17 cellular contexts compared by ENCODE assay signal in the genomic region with DNA sequence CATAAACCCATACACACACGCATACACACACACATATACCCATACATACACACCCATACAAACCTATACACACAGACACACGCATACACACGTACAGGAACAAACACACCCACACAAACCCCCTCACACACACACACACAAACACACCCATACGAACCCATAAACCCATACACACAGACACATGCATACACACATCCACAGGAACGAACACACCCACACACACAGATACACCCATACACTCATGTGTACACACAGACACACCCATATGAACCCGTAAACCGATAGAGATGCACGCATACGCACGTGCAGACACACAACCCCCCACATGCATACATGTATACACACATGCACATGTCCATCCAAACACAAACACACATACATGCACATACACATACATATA. TPM values are rescaled to one million over a fixed set of nuclear protein-coding genes. Genes with fewer than 3 reads are reported as not detected.
DNase-seq lines count a peak whose midpoint lies in the region; ATAC-seq and TF ChIP-seq lines count a peak whose summit lies in the region.
"Had no signal": no experiment of that assay in that cellular context is flagged by ENCODE, and none has a peak within 500 bp of the region (broad histone marks: within the 10 kb centered on the region; RNA-seq: fewer than 3 reads in every experiment).

No MANE protein-coding gene starts in this region.

- intact Hi-C loops in sciatic nerve (cut with DNase I), result no loop called here
- intact Hi-C loops in PC-3 (cut with micrococcal nuclease), result no loop called here

- POLR2A ChIA-PET in PC-3 (lab: Charles Lee; ENCODE audit: unreplicated experiment), result no interaction called here

- peaks cover 19% of the 10 kb centered on the region for H3K36me3 Mint-ChIP-seq in glutamatergic neuron (ENCODE audit: unreplicated experiment)
- H3K36me3 Mint-ChIP-seq: CD8-positive, alpha-beta T cell had no signal

- H3K27ac ChIP-seq in RWPE2 (ENCODE audit: poor library complexity, severe bottlenecking) (no peak overlapping the region), PC-3 (ENCODE audit: low read length) (no peak overlapping the region)
- H3K27ac ChIP-seq: 22Rv1, GM23248 had no signal

- CTCF ChIA-PET in PC-3 (lab: Charles Lee), result no interaction called here

- H3K27me3 Mint-ChIP-seq in glutamatergic neuron (ENCODE audit: unreplicated experiment), result peaks cover 24% of the 10 kb centered on the region

- no TSS peak for BruUV-seq in PC-3 (replicated peaks; lab: Mats Ljungman, UMichigan)

- H3K36me3 ChIP-seq in RWPE2 (ENCODE audit: low read depth) (no peaks in the 10 kb centered on the region), PC-3 (ENCODE audit: low read depth, low read length) (peaks cover 29% of the 10 kb centered on the region)

- no peaks in the 10 kb centered on the region for H3K27me3 ChIP-seq in RWPE2 (ENCODE audit: insufficient read depth, poor library complexity, severe bottlenecking)
- H3K27me3 ChIP-seq in PC-3 (ENCODE audit: low read length), result no peaks in the 10 kb centered on the region

- H3K4me1 Mint-ChIP-seq in glutamatergic neuron (ENCODE audit: low read depth, unreplicated experiment), result peaks cover 31% of the 10 kb centered on the region
- H3K4me1 Mint-ChIP-seq: B cell had no signal

- TF ChIP-seq CTCF in RWPE2 (IDR thresholded peaks at IDR 0.05; ENCODE audit: poor library complexity, severe bottlenecking) (no peak), glutamatergic neuron (IDR thresholded peaks at IDR 0.05; ENCODE audit: partially characterized antibody, unreplicated experiment) (no peak), PC-3 (conservative IDR thresholded peaks at IDR 0.05; ENCODE audit: low read depth, low read length) (no peak)

- H3K4me1 ChIP-seq in RWPE2 (ENCODE audit: insufficient read depth, poor library complexity, severe bottlenecking) (no peaks in the 10 kb centered on the region), PC-3 (ENCODE audit: insufficient read depth, low read length) (peaks cover 42% of the 10 kb centered on the region)

- H4K20me1 ChIP-seq in PC-3 (ENCODE audit: low read length), result no peaks in the 10 kb centered on the region

- H3K9me3 ChIP-seq in RWPE2 (ENCODE audit: severe bottlenecking), result no peaks in the 10 kb centered on the region
- peaks cover 7% of the 10 kb centered on the region; the same call in 1 of the 2 replicates for H3K9me3 ChIP-seq in PC-3 (ENCODE audit: low read length)

- H3K9me2 ChIP-seq in PC-3 (replicated peaks; ENCODE audit: low read length), result no peaks in the 10 kb centered on the region

- H3K4me3 ChIP-seq in RWPE2 (ENCODE audit: severe bottlenecking) (no peak overlapping the region), PC-3 (ENCODE audit: low read length) (no peak overlapping the region)
- H3K4me3 ChIP-seq: GM23248 had no signal

- no peak overlapping the region for H3K4me2 ChIP-seq in PC-3 (ENCODE audit: low read length)

- ATAC-seq in RWPE2 (ENCODE audit: low read depth) (no peak), sciatic nerve (no peak), PC-3 (no peak)
- ATAC-seq: CD8-positive, alpha-beta T cell; HCT116 had no signal

- H3K4me3 Mint-ChIP-seq in glutamatergic neuron (ENCODE audit: unreplicated experiment), result no peak overlapping the region
- H3K4me3 Mint-ChIP-seq: B cell; CD8-positive, alpha-beta T cell had no signal

- peaks cover 19% of the 10 kb centered on the region for H3K9me3 Mint-ChIP-seq in glutamatergic neuron (ENCODE audit: unreplicated experiment)
- H3K9me3 Mint-ChIP-seq: CD8-positive, alpha-beta T cell had no signal

- peaks cover 20% of the 10 kb centered on the region for H3F3A ChIP-seq in PC-3 (ENCODE audit: low read length, unreplicated experiment)

- peaks cover 80% of the 10 kb centered on the region for H3K79me2 ChIP-seq in PC-3 (ENCODE audit: low read length)

- H3K27ac Mint-ChIP-seq in glutamatergic neuron (ENCODE audit: unreplicated experiment), result peak overlapping the region; percentile 3
- H3K27ac Mint-ChIP-seq: B cell; CD8-positive, alpha-beta T cell had no signal

- peak; percentile 25 for DNase-seq in activated effector memory CD4-positive, alpha-beta T cell treated with anti-CD3 and anti-CD28 coated beads, Interleukin-2, amount 50 U/mL, for 16 hours
- DNase-seq in activated effector memory CD4-positive, alpha-beta T cell treated with Interleukin-2 at 50 U/mL for 16 hours, result no peak
- DNase-seq in RWPE2 (ENCODE audit: low spot score), result peak; percentile 2
- no peak for DNase-seq in glutamatergic neuron
- peak; percentile 12 for DNase-seq in sciatic nerve (ENCODE audit: low spot score)
- DNase-seq in PC-3, result no peak
- DNase-seq in NCI-H2081 (lab: John Stamatoyannopoulos, UW), result no peak
- DNase-seq in activated CD4-positive, alpha-beta T cell treated with anti-CD3 and anti-CD28 coated beads, Interleukin-2, amount 50 U/mL, for 1 hour, result no peak
- DNase-seq: CD8-positive, alpha-beta T cell; DMS79; GM23248; NCI-H187; NCI-H2171 treated with DMSO at 0.1 percent for 48 hours; NCI-H748 treated with DMSO at 0.1 percent for 48 hours had no signal

- no peak overlapping the region for H2AFZ ChIP-seq in PC-3 (ENCODE audit: low read length)
- H2AFZ ChIP-seq: GM23248 had no signal

- H3K9ac ChIP-seq in PC-3 (ENCODE audit: low read length), result no peak overlapping the region
- H3K9ac ChIP-seq: GM23248 had no signal

RNA-seq across cellular contexts. Expression of a gene that starts 9.5 kb away (rescaled TPM):
- 13.8 TPM for total RNA-seq in glutamatergic neuron (ENCODE audit: unreplicated experiment)
- 11.4 TPM for total RNA-seq in sciatic nerve
- 22.2 and 36.6 TPM in 2 replicates for total RNA-seq in PC-3 (2014; rRNA removed)
- total RNA-seq: B cell; CD8-positive, alpha-beta T cell had no signal

Comparison
In these comparisons a context has a peak if more than half of its experiments do, and no peak if none do; other contexts are left out.
1. DNase-seq: peak in activated effector memory CD4-positive, alpha-beta T cell treated with anti-CD3 and anti-CD28 coated beads, Interleukin-2, amount 50 U/mL, for 16 hours (single experiment), RWPE2 (single experiment) and sciatic nerve (single experiment); none in activated effector memory CD4-positive, alpha-beta T cell treated with Interleukin-2 at 50 U/mL for 16 hours (single experiment), glutamatergic neuron (single experiment), PC-3 (single experiment), NCI-H2081 (0 of 2) and activated CD4-positive, alpha-beta T cell treated with anti-CD3 and anti-CD28 coated beads, Interleukin-2, amount 50 U/mL, for 1 hour (single experiment).